In genomic region chr7:55065079-55065478, GRCh38 we compare ENCODE assay signal across 8 cellular contexts. TPM values are rescaled to one million over a fixed set of nuclear protein-coding genes. Genes with fewer than 3 reads are reported as not detected.
DNase-seq lines count a peak whose midpoint lies in the region; ATAC-seq and TF ChIP-seq lines count a peak whose summit lies in the region.

No MANE protein-coding gene starts in this region.

- no peak overlapping the region for H3K9ac ChIP-seq in mucosa of rectum (ENCODE audit: low read depth in 1 of 2, low read length in 2 of 2)

- no peak overlapping the region for H3K27ac Mint-ChIP-seq in activated T-helper 1 cell treated with anti-CD3 and anti-CD28 coated beads, Interleukin-12 subunit alpha, Interleukin-12 subunit beta, Interleukin-2, Interleukin-4 antibody, amounts not matched to agents 30 ng/mL and 10 ng/mL and 1 ng/mL, durations not matched to agents 14 hours and 24 hours and 36 hours

- no peaks in the 10 kb centered on the region for H3K27me3 ChIP-seq in breast epithelium
- H3K27me3 ChIP-seq in mucosa of rectum (ENCODE audit: control insufficient read depth in 2 of 2, insufficient read depth in 2 of 2, low read length in 2 of 2): no peaks in the 10 kb centered on the region

- H3K27me3 Mint-ChIP-seq in activated T-helper 1 cell treated with anti-CD3 and anti-CD28 coated beads, Interleukin-12 subunit alpha, Interleukin-12 subunit beta, Interleukin-2, Interleukin-4 antibody, amounts not matched to agents 30 ng/mL and 10 ng/mL and 1 ng/mL, durations not matched to agents 14 hours and 24 hours and 36 hours (ENCODE audit: insufficient read depth): peaks cover 19% of the 10 kb centered on the region

- peak overlapping the region in 1 of 3 donors; percentile 9 for H3K4me3 ChIP-seq in breast epithelium
- H3K4me3 ChIP-seq in mucosa of rectum (ENCODE audit: low read length in 2 of 2): no peak overlapping the region

- H3K4me3 Mint-ChIP-seq in activated T-helper 1 cell treated with anti-CD3 and anti-CD28 coated beads, Interleukin-12 subunit alpha, Interleukin-12 subunit beta, Interleukin-2, Interleukin-4 antibody, amounts not matched to agents 30 ng/mL and 10 ng/mL and 1 ng/mL, durations not matched to agents 14 hours and 24 hours and 36 hours: no peak overlapping the region

- no peaks in the 10 kb centered on the region for H3K4me1 ChIP-seq in breast epithelium
- H3K4me1 ChIP-seq in mucosa of rectum (ENCODE audit: control insufficient read depth in 2 of 2, insufficient read depth in 2 of 2, low read length in 2 of 2): peaks cover 0 to 5% of the 10 kb centered on the region in 2 donors

- no peaks in the 10 kb centered on the region for H3K9me3 Mint-ChIP-seq in activated T-helper 1 cell treated with anti-CD3 and anti-CD28 coated beads, Interleukin-12 subunit alpha, Interleukin-12 subunit beta, Interleukin-2, Interleukin-4 antibody, amounts not matched to agents 30 ng/mL and 10 ng/mL and 1 ng/mL, durations not matched to agents 14 hours and 24 hours and 36 hours

- DNase-seq in breast epithelium (ENCODE audit: low spot score in 2 of 2) (no peak), medulla oblongata (ENCODE audit: extremely low spot score) (no peak)
- DNase-seq in activated CD4-positive, CD25-positive, alpha-beta regulatory T cell (lab: John Stamatoyannopoulos, UW): no peak
- no peak for DNase-seq in activated T-helper 1 cell treated with anti-CD3 and anti-CD28 coated beads, Interleukin-12 subunit alpha, Interleukin-12 subunit beta, Interleukin-2, Interleukin-4 antibody, amounts not matched to agents 30 ng/mL and 10 ng/mL and 1 ng/mL, durations not matched to agents 14 hours and 24 hours and 36 hours (ENCODE audit: low spot score)

- peak; percentile 56 for ATAC-seq in GM18508 (IDR thresholded peaks at IDR 0.05; ENCODE audit: insufficient read depth, unreplicated experiment)
- peak; percentile 68 for ATAC-seq in HG03442 (IDR thresholded peaks at IDR 0.05; ENCODE audit: unreplicated experiment)
- ATAC-seq in HG03571 (IDR thresholded peaks at IDR 0.05; ENCODE audit: unreplicated experiment): no peak

- no peaks in the 10 kb centered on the region for H3K4me1 Mint-ChIP-seq in activated T-helper 1 cell treated with anti-CD3 and anti-CD28 coated beads, Interleukin-12 subunit alpha, Interleukin-12 subunit beta, Interleukin-2, Interleukin-4 antibody, amounts not matched to agents 30 ng/mL and 10 ng/mL and 1 ng/mL, durations not matched to agents 14 hours and 24 hours and 36 hours (ENCODE audit: low read depth)

- H3K36me3 ChIP-seq in breast epithelium (no peaks in the 10 kb centered on the region), mucosa of rectum (ENCODE audit: control insufficient read depth in 2 of 2, insufficient read depth in 2 of 2, low read length in 2 of 2) (peaks cover 3 to 7% of the 10 kb centered on the region in 2 donors)

- no peak for TF ChIP-seq CTCF in breast epithelium (IDR thresholded peaks at IDR 0.05)

- no peaks in the 10 kb centered on the region for H3K9me3 ChIP-seq in breast epithelium
- no peaks in the 10 kb centered on the region for H3K9me3 ChIP-seq in mucosa of rectum (ENCODE audit: control insufficient read depth in 2 of 2, low read length in 2 of 2)

- no peaks in the 10 kb centered on the region for H3K36me3 Mint-ChIP-seq in activated T-helper 1 cell treated with anti-CD3 and anti-CD28 coated beads, Interleukin-12 subunit alpha, Interleukin-12 subunit beta, Interleukin-2, Interleukin-4 antibody, amounts not matched to agents 30 ng/mL and 10 ng/mL and 1 ng/mL, durations not matched to agents 14 hours and 24 hours and 36 hours (ENCODE audit: low read depth)

- intact Hi-C loops in breast epithelium (cut with DNase I; ENCODE audit: low total_unique reads): no loop called here
- intact Hi-C loops in activated T-helper 1 cell treated with anti-CD3 and anti-CD28 coated beads, Interleukin-12 subunit alpha, Interleukin-12 subunit beta, Interleukin-2, Interleukin-4 antibody, amounts not matched to agents 30 ng/mL and 10 ng/mL and 1 ng/mL, durations not matched to agents 14 hours and 24 hours and 36 hours (cut with micrococcal nuclease): no loop called here

- H3K27ac ChIP-seq in breast epithelium: peak overlapping the region; percentile 67 to 69
- peak overlapping the region; percentile 60 to 62 for H3K27ac ChIP-seq in mucosa of rectum (ENCODE audit: low read depth in 2 of 2, low read length in 2 of 2)

- TF ChIP-seq POLR2A in breast epithelium (IDR thresholded peaks at IDR 0.05): no peak

RNA-seq across cellular contexts. Expression of gene EGFR, which starts 46.3 kb away (rescaled TPM):
- 100 to 1,000 TPM in 1 of 3 donors, 10 to 100 TPM in 2; 61.9 to 164 (median 65.0) TPM for total RNA-seq in breast epithelium
- 0.10 TPM in 1 of 2 replicates, not detected in the other for total RNA-seq in activated T-helper 1 cell treated with anti-CD3 and anti-CD28 coated beads, Interleukin-12 subunit alpha, Interleukin-12 subunit beta, Interleukin-2, Interleukin-4 antibody, amounts not matched to agents 30 ng/mL and 10 ng/mL and 1 ng/mL, durations not matched to agents 14 hours and 24 hours and 36 hours

Comparison
In these comparisons a context has a peak if more than half of its experiments do, and no peak if none do; other contexts are left out.
1. RNA of gene EGFR, which starts 46.3 kb away (total RNA-seq): 61.9 to 164 TPM in breast epithelium; 0.10 TPM in activated T-helper 1 cell treated with anti-CD3 and anti-CD28 coated beads, Interleukin-12 subunit alpha, Interleukin-12 subunit beta, Interleukin-2, Interleukin-4 antibody, amounts not matched to agents 30 ng/mL and 10 ng/mL and 1 ng/mL, durations not matched to agents 14 hours and 24 hours and 36 hours; every median in the first group is over 10 times any median in the second.